ENCODE assay signal across 9 cellular contexts in the genomic region with DNA sequence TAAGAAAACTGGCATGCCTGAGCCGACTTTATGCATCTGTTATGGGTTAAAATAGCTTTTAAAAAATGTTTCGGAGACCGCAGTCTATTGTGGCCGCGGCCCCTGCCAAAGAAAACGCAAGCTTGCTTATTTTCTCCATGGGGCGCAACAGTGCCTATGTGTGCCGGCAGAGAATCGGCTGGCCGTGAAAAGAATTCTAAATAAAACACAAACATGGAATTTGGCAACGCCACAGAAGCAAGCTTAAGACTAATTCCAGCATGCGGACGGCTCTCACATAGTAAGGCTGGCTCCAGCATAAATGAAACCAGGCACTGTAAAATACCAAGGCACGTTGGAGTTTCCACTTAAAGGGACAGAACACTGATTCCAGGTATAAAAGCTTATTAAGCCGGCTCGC. TPM values are rescaled to one million over a fixed set of nuclear protein-coding genes. Genes with fewer than 3 reads are reported as not detected.
DNase-seq lines count a peak whose midpoint lies in the region; ATAC-seq, FAIRE-seq and TF ChIP-seq lines count a peak whose summit lies in the region.
"Had no signal": no experiment of that assay in that cellular context is flagged by ENCODE, and none has a peak within 500 bp of the region (broad histone marks: within the 10 kb centered on the region; RNA-seq: fewer than 3 reads in every experiment).

No MANE protein-coding gene starts in this region.

- peak overlapping the region; percentile 100 for H3K27ac Mint-ChIP-seq in T-helper 17 cell

- WGBS in esophagus squamous epithelium, 2 donors, result 16 to 22% methylated on average over 16 of the region's 16 CpGs
- WGBS in adrenal gland, 4 donors, result 58 to 66% (median 63%) methylated on average over 16 of the region's 16 CpGs
- WGBS in small intestine, 3 donors, result 53 to 80% (median 72%) methylated on average over 16 of the region's 16 CpGs

- no peak for TF ChIP-seq POLR2A in esophagus squamous epithelium (IDR thresholded peaks at IDR 0.05)
- no peak for TF ChIP-seq POLR2A in adrenal gland (IDR thresholded peaks at IDR 0.05)

- FAIRE-seq in small intestine (lab: Jason Lieb, UNC), result no peak

- H3K4me3 Mint-ChIP-seq in T-helper 17 cell, result peak overlapping the region; percentile 94

- DNase-seq in EH (ENCODE audit: low read depth) (peak; percentile 59), T-helper 17 cell (no peak), esophagus squamous epithelium (lab: John Stamatoyannopoulos, UW) (no peak), renal cortical epithelial cell (ENCODE audit: low read depth) (peak; percentile 46), adrenal gland (no peak), NK-92 (lab: John Stamatoyannopoulos, UW; ENCODE audit: unreplicated experiment) (no peak), small intestine (no peak)
- DNase-seq: NCI-H1930 had no signal

- ATAC-seq in T-helper 17 cell (no peak), HG03354 (IDR thresholded peaks at IDR 0.05; ENCODE audit: poor library complexity, severe bottlenecking, unreplicated experiment) (no peak)

- peaks cover 78% of the 10 kb centered on the region for H3K4me1 Mint-ChIP-seq in T-helper 17 cell

- peaks cover 17 to 83% (median 18%) of the 10 kb centered on the region in 3 donors for H3K4me1 ChIP-seq in esophagus squamous epithelium
- no peaks in the 10 kb centered on the region for H3K4me1 ChIP-seq in adrenal gland (replicated peaks in 1 of 2)
- H3K4me1 ChIP-seq in small intestine (ENCODE audit: control insufficient read depth in 2 of 2, insufficient read depth in 1 of 2, low read depth in 1 of 2, low read length in 1 of 2), result no peaks in the 10 kb centered on the region

- H3K27ac ChIP-seq in esophagus squamous epithelium (peak overlapping the region in 1 of 4 donors; percentile 4), adrenal gland (no peak overlapping the region), small intestine (ENCODE audit: low read depth in 1 of 2, low read length in 1 of 2) (no peak overlapping the region)

- H3K9me3 ChIP-seq in T-helper 17 cell (ENCODE audit: control insufficient read depth, low read length, poor library complexity, severe bottlenecking), result no peaks in the 10 kb centered on the region
- H3K9me3 ChIP-seq in esophagus squamous epithelium, result no peaks in the 10 kb centered on the region
- H3K9me3 ChIP-seq in adrenal gland (replicated peaks in 1 of 3), result no peaks in the 10 kb centered on the region
- no peaks in the 10 kb centered on the region for H3K9me3 ChIP-seq in small intestine (ENCODE audit: control insufficient read depth, low read depth)

- peaks cover 8% of the 10 kb centered on the region for H3K36me3 Mint-ChIP-seq in T-helper 17 cell (ENCODE audit: low read depth)

- TF ChIP-seq CTCF in esophagus squamous epithelium (IDR thresholded peaks at IDR 0.05) (no peak), adrenal gland (IDR thresholded peaks at IDR 0.05) (no peak)

- no peaks in the 10 kb centered on the region for H3K27me3 Mint-ChIP-seq in T-helper 17 cell

- intact Hi-C loops in esophagus squamous epithelium (cut with DNase I), result no loop called here
- intact Hi-C loops in adrenal gland (cut with DNase I), result no loop called here

- H3K27me3 ChIP-seq in esophagus squamous epithelium, result no peaks in the 10 kb centered on the region
- no peaks in the 10 kb centered on the region for H3K27me3 ChIP-seq in adrenal gland
- H3K27me3 ChIP-seq in small intestine (ENCODE audit: control insufficient read depth in 2 of 2, insufficient read depth in 2 of 2, low read length in 2 of 2), result no peaks in the 10 kb centered on the region

- H3K4me3 ChIP-seq in esophagus squamous epithelium (peak overlapping the region in 3 of 4 donors; percentile 12 to 46 (median 20)), adrenal gland (no peak overlapping the region), small intestine (ENCODE audit: low read depth in 1 of 2, low read length in 2 of 2) (no peak overlapping the region)

- H3K36me3 ChIP-seq in esophagus squamous epithelium (no peaks in the 10 kb centered on the region), adrenal gland (replicated peaks in 1 of 2) (no peaks in the 10 kb centered on the region), small intestine (ENCODE audit: control insufficient read depth in 2 of 2, insufficient read depth in 2 of 2, low read length in 2 of 2) (no peaks in the 10 kb centered on the region)

RNA-seq across cellular contexts. Expression of gene BCL11B, which starts 56.7 kb away (rescaled TPM):
- total RNA-seq in T-helper 17 cell (100 to 1,000 TPM; 167 to 174 TPM), esophagus squamous epithelium (10 to 100 TPM; 10.1 to 19.3 (median 12.9) TPM), renal cortical epithelial cell (0.17 and 0.20 TPM in 2 replicates), adrenal gland (1 to 10 TPM in 2 of 8 donors, under 1 TPM in 6; 0.24 to 1.1 (median 0.61) TPM)
- polyA plus RNA-seq in adrenal gland (under 1 TPM; 0.24 to 0.49 (median 0.24) TPM), small intestine (1 to 10 TPM in 1 of 3 donors, under 1 TPM in 2; 0.45 to 2.4 (median 0.54) TPM)

Comparison
In these comparisons a context has a peak if more than half of its experiments do, and no peak if none do; other contexts are left out.
1. DNase-seq: peak in EH (single experiment) and renal cortical epithelial cell (single experiment); none in T-helper 17 cell (0 of 3), esophagus squamous epithelium (single experiment), adrenal gland (0 of 7), NK-92 (single experiment) and small intestine (single experiment).
2. H3K4me3 ChIP-seq: peak in esophagus squamous epithelium (3 of 4); none in adrenal gland (0 of 4) and small intestine (0 of 2).
3. RNA of gene BCL11B, which starts 56.7 kb away (total RNA-seq): 167 to 174 TPM in T-helper 17 cell; 10.1 to 19.3 TPM in esophagus squamous epithelium, 0.24 to 1.1 TPM in adrenal gland and 0.17 to 0.20 TPM in renal cortical epithelial cell; every median in the first group is over 4 times any median in the second.